ENCODE assay signal across 8 cellular contexts in genomic region chr18:77057043-77057442, GRCh38.
DNase-seq lines count a peak whose midpoint lies in the region; ATAC-seq, FAIRE-seq and TF ChIP-seq lines count a peak whose summit lies in the region.

No MANE protein-coding gene starts in this region.

- no peak for TF ChIP-seq POLR2A in breast epithelium (IDR thresholded peaks at IDR 0.05)

- H3K27me3 ChIP-seq in breast epithelium (no peaks in the 10 kb centered on the region), upper lobe of right lung (no peaks in the 10 kb centered on the region)

- H3K36me3 Mint-ChIP-seq in MCF 10A (ENCODE audit: insufficient read depth, unreplicated experiment): peaks cover 21% of the 10 kb centered on the region
- peaks cover 2% of the 10 kb centered on the region for H3K36me3 Mint-ChIP-seq in memory B cell

- H3K36me3 ChIP-seq in breast epithelium: no peaks in the 10 kb centered on the region
- no peaks in the 10 kb centered on the region for H3K36me3 ChIP-seq in upper lobe of right lung

- CTCF ChIA-PET in MCF 10A (lab: Yijun Ruan, JAX): interaction anchor here (1.4 kb wide), 1 partner anchor 155 kb away, joined by 4 read pairs; no protein-coding TSS in a partner anchor

- H3K4me3 ChIP-seq in breast epithelium (no peak overlapping the region), upper lobe of right lung (no peak overlapping the region)

- H3K27ac ChIP-seq in breast epithelium (peak overlapping the region; percentile 60 to 87), angular gyrus (ENCODE audit: low read depth, low read length) (peak overlapping the region; percentile 29), upper lobe of right lung (peak overlapping the region; percentile 73)

- H3K4me3 Mint-ChIP-seq in MCF 10A (ENCODE audit: unreplicated experiment) (no peak overlapping the region), memory B cell (peak overlapping the region; percentile 54)

- H3K9me3 Mint-ChIP-seq in MCF 10A (ENCODE audit: unreplicated experiment) (no peaks in the 10 kb centered on the region), memory B cell (no peaks in the 10 kb centered on the region)

- H3K9me3 ChIP-seq in breast epithelium (no peaks in the 10 kb centered on the region), upper lobe of right lung (no peaks in the 10 kb centered on the region)

- H3K27ac Mint-ChIP-seq in MCF 10A (ENCODE audit: low read depth, unreplicated experiment): no peak overlapping the region
- peak overlapping the region; percentile 95 for H3K27ac Mint-ChIP-seq in memory B cell

- H3K4me1 Mint-ChIP-seq in MCF 10A (ENCODE audit: insufficient read depth, unreplicated experiment): no peaks in the 10 kb centered on the region
- H3K4me1 Mint-ChIP-seq in memory B cell: peaks cover 60% of the 10 kb centered on the region

- intact Hi-C loops in breast epithelium (cut with DNase I; ENCODE audit: low total_unique reads) (no loop called here), MCF 10A (cut with micrococcal nuclease) (no loop called here), upper lobe of right lung (cut with DNase I) (no loop called here)

- DNase-seq in breast epithelium (ENCODE audit: low spot score in 2 of 2) (no peak), MCF 10A (ENCODE audit: unreplicated experiment) (no peak), memory B cell (ENCODE audit: low spot score in 2 of 2) (no peak), upper lobe of right lung (no peak), hippocampal formation (lab: John Stamatoyannopoulos, UW) (no peak), RCC 7860 (ENCODE audit: low spot score) (no peak)

- H3K27me3 Mint-ChIP-seq in MCF 10A (ENCODE audit: insufficient read depth, unreplicated experiment) (no peaks in the 10 kb centered on the region), memory B cell (no peaks in the 10 kb centered on the region)

- TF ChIP-seq CTCF in breast epithelium (IDR thresholded peaks at IDR 0.05): no peak
- TF ChIP-seq CTCF in MCF 10A (IDR thresholded peaks at IDR 0.05; ENCODE audit: unreplicated experiment): no peak
- no peak for TF ChIP-seq CTCF in upper lobe of right lung (IDR thresholded peaks at IDR 0.05)

- peaks cover 0 to 7% of the 10 kb centered on the region in 2 donors for H3K4me1 ChIP-seq in breast epithelium
- peaks cover 78% of the 10 kb centered on the region for H3K4me1 ChIP-seq in upper lobe of right lung

- POLR2A ChIA-PET in MCF 10A (lab: Yijun Ruan, JAX): interaction anchor here (0.7 kb wide), 1 partner anchor 58 kb away, joined by 3 read pairs; no protein-coding TSS in a partner anchor

- BruUV-seq in MCF 10A (replicated peaks; lab: Mats Ljungman, UMichigan): no TSS peak

- ATAC-seq in memory B cell (ENCODE audit: low read depth): no peak
- ATAC-seq in upper lobe of right lung: peak; percentile 23
- ATAC-seq in HG03097 (IDR thresholded peaks at IDR 0.05; ENCODE audit: low FRiP score, unreplicated experiment): no peak

- FAIRE-seq in RCC 7860 (lab: Jason Lieb, UNC): no peak
